In genomic region chr4:35541146-35541887, GRCh38 we compare ENCODE assay signal across 15 cellular contexts.
"Had no signal": no experiment of that assay in that cellular context is flagged by ENCODE, and none has a peak within 500 bp of the region (broad histone marks: within the 10 kb centered on the region; RNA-seq: fewer than 3 reads in every experiment).

No MANE protein-coding gene starts in this region.

- H3K36me3 Mint-ChIP-seq: activated CD4-positive, alpha-beta memory T cell treated with anti-CD3 and anti-CD28 coated beads for 36 hours; activated CD8-positive, alpha-beta memory T cell treated with anti-CD3 and anti-CD28 coated beads, Interleukin-2, amount 10 ng/mL, durations not matched to agents 7 days and 5 days; activated naive CD4-positive, alpha-beta T cell treated with anti-CD3 and anti-CD28 coated beads, Interleukin-2, amount 10 ng/mL, durations not matched to agents 7 days and 5 days; naive B cell had no signal

- H3K4me1 ChIP-seq: gastrocnemius medialis, parathyroid adenoma, suprapubic skin had no signal

- H3K27me3 ChIP-seq: gastrocnemius medialis, neutrophil, suprapubic skin had no signal

- H3K36me3 ChIP-seq: gastrocnemius medialis, neutrophil, suprapubic skin, WERI-Rb-1 had no signal

- H3K4me3 Mint-ChIP-seq: activated CD4-positive, alpha-beta memory T cell treated with anti-CD3 and anti-CD28 coated beads for 36 hours; activated CD4-positive, alpha-beta T cell treated with anti-CD3 and anti-CD28 coated beads for 36 hours; activated CD8-positive, alpha-beta memory T cell treated with anti-CD3 and anti-CD28 coated beads, Interleukin-2, amount 10 ng/mL, durations not matched to agents 7 days and 5 days; activated naive CD4-positive, alpha-beta T cell treated with anti-CD3 and anti-CD28 coated beads, Interleukin-2, amount 10 ng/mL, durations not matched to agents 7 days and 5 days; naive B cell had no signal

- H3K27me3 Mint-ChIP-seq: activated CD4-positive, alpha-beta memory T cell treated with anti-CD3 and anti-CD28 coated beads for 36 hours; activated CD4-positive, alpha-beta T cell treated with anti-CD3 and anti-CD28 coated beads for 36 hours; activated CD8-positive, alpha-beta memory T cell treated with anti-CD3 and anti-CD28 coated beads, Interleukin-2, amount 10 ng/mL, durations not matched to agents 7 days and 5 days; activated naive CD4-positive, alpha-beta T cell treated with anti-CD3 and anti-CD28 coated beads, Interleukin-2, amount 10 ng/mL, durations not matched to agents 7 days and 5 days; naive B cell had no signal

- H3K27ac ChIP-seq: gastrocnemius medialis, neutrophil, parathyroid adenoma, suprapubic skin, WERI-Rb-1 had no signal

- H3K9me3 ChIP-seq: gastrocnemius medialis, neutrophil, suprapubic skin had no signal

- H2AFZ ChIP-seq: parathyroid adenoma had no signal

- DNase-seq: activated CD4-positive, alpha-beta memory T cell treated with anti-CD3 and anti-CD28 coated beads for 36 hours; activated CD4-positive, alpha-beta T cell treated with anti-CD3 and anti-CD28 coated beads for 36 hours; activated CD8-positive, alpha-beta memory T cell treated with anti-CD3 and anti-CD28 coated beads, Interleukin-2, amount 10 ng/mL, durations not matched to agents 7 days and 5 days; activated naive CD4-positive, alpha-beta T cell treated with anti-CD3 and anti-CD28 coated beads, Interleukin-2, amount 10 ng/mL, durations not matched to agents 7 days and 5 days; activated T-cell treated with anti-CD3 and anti-CD28 coated beads, Interleukin-2, amount 50 U/mL, for 1 hour; erythroblast; gastrocnemius medialis; left colon; naive B cell; stimulated activated naive CD4-positive, alpha-beta T cell; WERI-Rb-1 had no signal

- H3K79me2 ChIP-seq: parathyroid adenoma had no signal

- H3K9ac ChIP-seq: parathyroid adenoma had no signal

- H3K4me1 Mint-ChIP-seq: activated CD4-positive, alpha-beta T cell treated with anti-CD3 and anti-CD28 coated beads for 36 hours; activated CD8-positive, alpha-beta memory T cell treated with anti-CD3 and anti-CD28 coated beads, Interleukin-2, amount 10 ng/mL, durations not matched to agents 7 days and 5 days; activated naive CD4-positive, alpha-beta T cell treated with anti-CD3 and anti-CD28 coated beads, Interleukin-2, amount 10 ng/mL, durations not matched to agents 7 days and 5 days; naive B cell had no signal

- H3K27ac Mint-ChIP-seq: activated CD4-positive, alpha-beta memory T cell treated with anti-CD3 and anti-CD28 coated beads for 36 hours; activated CD4-positive, alpha-beta T cell treated with anti-CD3 and anti-CD28 coated beads for 36 hours; activated CD8-positive, alpha-beta memory T cell treated with anti-CD3 and anti-CD28 coated beads, Interleukin-2, amount 10 ng/mL, durations not matched to agents 7 days and 5 days; activated naive CD4-positive, alpha-beta T cell treated with anti-CD3 and anti-CD28 coated beads, Interleukin-2, amount 10 ng/mL, durations not matched to agents 7 days and 5 days; activated T-helper 2 cell treated with anti-CD3 and anti-CD28 coated beads, Interferon-gamma antibody, Interleukin-2, Interleukin-4, amounts not matched to agents 10 μg/mL and 5 μg/mL and 100 μg/mL, durations not matched to agents 14 hours and 24 hours and 36 hours had no signal

- H3K4me3 ChIP-seq: gastrocnemius medialis, suprapubic skin had no signal
